ENCODE assay signal across 1 cellular context in genomic region chr1:32817815-32818786, GRCh38.
TF ChIP-seq lines count a peak whose summit lies in the region.

No MANE protein-coding gene starts in this region.

TF ChIP-seq in SK-N-SH, 30 proteins besides CTCF, POLR2A, EP300 and RAD21:
- no peak for TF ChIP-seq REST (IDR thresholded peaks at IDR 0.05; ENCODE audit: low read depth, low read length)
- TF ChIP-seq SIN3A (IDR thresholded peaks at IDR 0.05; ENCODE audit: borderline replicate concordance, low read depth, low read length) = peak; percentile 70; the same call in 1 of the 2 replicates
- 0 out of 2 replicates have a peak, but pooled peaks have one; percentile 36 for TF ChIP-seq ELF1 (IDR thresholded peaks at IDR 0.05)
- TF ChIP-seq GABPA (IDR thresholded peaks at IDR 0.05; ENCODE audit: low read depth) = peak; percentile 42; the same call in 1 of the 2 replicates
- TF ChIP-seq FOXJ3 (CRISPR knock-in tag; IDR thresholded peaks at IDR 0.05) = no peak
- TF ChIP-seq PBX3 (IDR thresholded peaks at IDR 0.05) = 0 out of 2 replicates have a peak, but pooled peaks have one; percentile 11
- peak; percentile 19; the same call in 1 of the 2 replicates for TF ChIP-seq RFX5 (IDR thresholded peaks at IDR 0.05; ENCODE audit: low read length)
- no peak for TF ChIP-seq NFIC (IDR thresholded peaks at IDR 0.05; ENCODE audit: borderline replicate concordance)
- TF ChIP-seq TAF1 (IDR thresholded peaks at IDR 0.05; ENCODE audit: borderline replicate concordance, low read depth, low read length) = peak; percentile 79; the same call in 1 of the 2 replicates
- peak; percentile 66 for TF ChIP-seq CHD2 (IDR thresholded peaks at IDR 0.05; ENCODE audit: low read length, partially characterized antibody)
- TF ChIP-seq RCOR1 (IDR thresholded peaks at IDR 0.05; ENCODE audit: low read length) = no peak
- TF ChIP-seq FOSL2 (IDR thresholded peaks at IDR 0.05; ENCODE audit: borderline replicate concordance, low read depth) = no peak
- TF ChIP-seq TEAD4 (IDR thresholded peaks at IDR 0.05; ENCODE audit: borderline replicate concordance, insufficient read depth) = no peak
- no peak for TF ChIP-seq EZH2phosphoT487 (IDR thresholded peaks at IDR 0.05; ENCODE audit: borderline replicate concordance, low read depth)
- no peak for TF ChIP-seq ZBTB33 (IDR thresholded peaks at IDR 0.05; ENCODE audit: borderline replicate concordance, low read depth)
- TF ChIP-seq JUND (IDR thresholded peaks at IDR 0.05) = no peak
- TF ChIP-seq USF2 (IDR thresholded peaks at IDR 0.05; ENCODE audit: borderline replicate concordance, low read depth, low read length) = no peak
- peak; percentile 47 for TF ChIP-seq POLR2AphosphoS5 (IDR thresholded peaks at IDR 0.05; ENCODE audit: low read depth, low read length)
- TF ChIP-seq MEF2A (IDR thresholded peaks at IDR 0.05; ENCODE audit: borderline replicate concordance, low read depth) = no peak
- peak; percentile 22 for TF ChIP-seq MXI1 (IDR thresholded peaks at IDR 0.05; ENCODE audit: low read depth, low read length)
- peak; percentile 24; the same call in 1 of the 2 replicates for TF ChIP-seq TCF12 (IDR thresholded peaks at IDR 0.05)
- TF ChIP-seq MAX (IDR thresholded peaks at IDR 0.05; ENCODE audit: low read depth) = peak; percentile 40
- no peak; the same call in 1 of the 2 replicates for TF ChIP-seq RXRA (IDR thresholded peaks at IDR 0.05; ENCODE audit: borderline replicate concordance, low read depth)
- TF ChIP-seq GATA2 (CRISPR knock-in tag; IDR thresholded peaks at IDR 0.05) = no peak
TF ChIP-seq in SK-N-SH: peak in this region for 11.
